Comparison of ENCODE assay signal across 32 cellular contexts in genomic region chr9:38315085-38315595, GRCh38.
A peak's percentile ranks its signal among the peaks of the same experiment; 100 is the strongest.
DNase-seq lines count a peak whose midpoint lies in the region; ATAC-seq, FAIRE-seq and TF ChIP-seq lines count a peak whose summit lies in the region.
"Had no signal": no experiment of that assay in that cellular context is flagged by ENCODE, and none has a peak within 500 bp of the region (broad histone marks: within the 10 kb centered on the region; RNA-seq: fewer than 3 reads in every experiment).

No MANE protein-coding gene starts in this region.

- no peaks in the 10 kb centered on the region for H3K9me3 Mint-ChIP-seq in endothelial cell (ENCODE audit: unreplicated experiment)
- no peaks in the 10 kb centered on the region for H3K9me3 Mint-ChIP-seq in activated CD8-positive, alpha-beta T cell treated with anti-CD3 and anti-CD28 coated beads, Interleukin-2, amount 10 ng/mL, durations not matched to agents 7 days and 5 days (ENCODE audit: insufficient read depth)
- H3K9me3 Mint-ChIP-seq: activated naive CD4-positive, alpha-beta T cell treated with anti-CD3 and anti-CD28 coated beads, Interleukin-2, amount 50 U/mL, for 72 hours; activated T-helper 2 cell treated with anti-CD3 and anti-CD28 coated beads, Interferon-gamma antibody, Interleukin-2, Interleukin-4, amounts not matched to agents 10 μg/mL and 5 μg/mL and 100 μg/mL, durations not matched to agents 14 hours and 24 hours and 36 hours; CD8-positive, alpha-beta memory T cell; memory B cell; neural progenitor cell had no signal

- CTCF ChIA-PET in activated CD8-positive, alpha-beta T cell treated with anti-CD3 and anti-CD28 coated beads, Interleukin-2, amount 10 ng/mL, durations not matched to agents 7 days and 5 days (lab: Charles Lee) = no interaction called here

- H3K27me3 Mint-ChIP-seq in endothelial cell (ENCODE audit: unreplicated experiment) = peaks cover 8% of the 10 kb centered on the region
- H3K27me3 Mint-ChIP-seq in activated CD8-positive, alpha-beta T cell treated with anti-CD3 and anti-CD28 coated beads, Interleukin-2, amount 10 ng/mL, durations not matched to agents 7 days and 5 days (ENCODE audit: low read depth) = peaks cover 8% of the 10 kb centered on the region

- POLR2A ChIA-PET in activated CD8-positive, alpha-beta T cell treated with anti-CD3 and anti-CD28 coated beads, Interleukin-2, amount 10 ng/mL, durations not matched to agents 7 days and 5 days (lab: Charles Lee) = no interaction called here

- no peak for TF ChIP-seq POLR2A in esophagus squamous epithelium (IDR thresholded peaks at IDR 0.05)

- ATAC-seq in activated CD8-positive, alpha-beta T cell treated with anti-CD3 and anti-CD28 coated beads, Interleukin-2, amount 10 ng/mL, durations not matched to agents 7 days and 5 days = no peak
- ATAC-seq: activated naive CD4-positive, alpha-beta T cell treated with anti-CD3 and anti-CD28 coated beads, Interleukin-2, amount 50 U/mL, for 72 hours; left lobe of liver; psoas muscle; upper lobe of right lung had no signal

- H3K36me3 ChIP-seq in esophagus squamous epithelium = no peaks in the 10 kb centered on the region
- H3K36me3 ChIP-seq: BE2C, esophagus muscularis mucosa, HAP-1, neural progenitor cell, suprapubic skin, upper lobe of right lung, WERI-Rb-1 had no signal

- H3K4me1 ChIP-seq in esophagus squamous epithelium = peaks cover 4 to 23% (median 6%) of the 10 kb centered on the region in 3 donors
- H3K4me1 ChIP-seq: psoas muscle had no signal

- H3K4me3 ChIP-seq in esophagus squamous epithelium = no peak overlapping the region
- H3K4me3 ChIP-seq: coronary artery, esophagus muscularis mucosa, HAP-1, neural progenitor cell, psoas muscle, suprapubic skin, upper lobe of right lung had no signal

- H3K27me3 ChIP-seq in esophagus squamous epithelium = peaks cover 0 to 14% (median 0%) of the 10 kb centered on the region in 4 donors
- H3K27me3 ChIP-seq: esophagus muscularis mucosa, neural progenitor cell, upper lobe of right lung had no signal

- peak; percentile 46 for DNase-seq in DMS153 treated with DMSO at 0.1 percent for 48 hours (lab: John Stamatoyannopoulos, UW; ENCODE audit: unreplicated experiment)
- peak; percentile 4 for DNase-seq in NCI-H1105 (lab: John Stamatoyannopoulos, UW)
- DNase-seq in NCI-H2196 treated with DMSO at 0.1 percent for 48 hours (lab: John Stamatoyannopoulos, UW; ENCODE audit: unreplicated experiment) = peak; percentile 66
- no peak for DNase-seq in endothelial cell (ENCODE audit: low spot score)
- no peak for DNase-seq in activated CD8-positive, alpha-beta T cell treated with anti-CD3 and anti-CD28 coated beads, Interleukin-2, amount 10 ng/mL, durations not matched to agents 7 days and 5 days
- DNase-seq in frontal cortex (ENCODE audit: low spot score in 2 of 2) = no peak
- no peak for DNase-seq in esophagus squamous epithelium (lab: John Stamatoyannopoulos, UW)
- no peak for DNase-seq in stimulated activated CD4-positive, alpha-beta T cell treated with anti-CD3 and anti-CD28 coated beads, Interleukin-1b, Interleukin-23, amount 100 ng/mL, for 48 hours
- DNase-seq: activated CD4-positive, alpha-beta T cell treated with anti-CD3 and anti-CD28 coated beads, Interleukin-2, amount 50 U/mL, for 1 hour; activated CD8-positive, alpha-beta memory T cell treated with anti-CD3 and anti-CD28 coated beads, Interleukin-2, amount 50 U/mL, for 48 hours; anterior cingulate cortex; BE2C; CD8-positive, alpha-beta memory T cell; foreskin melanocyte; NCI-H446; psoas muscle; Right ventricle myocardium superior; stimulated activated naive CD4-positive, alpha-beta T cell; T-helper 9 cell; upper lobe of right lung; WERI-Rb-1 had no signal

- H3K4me3 Mint-ChIP-seq in endothelial cell (ENCODE audit: unreplicated experiment) = no peak overlapping the region
- no peak overlapping the region for H3K4me3 Mint-ChIP-seq in activated CD8-positive, alpha-beta T cell treated with anti-CD3 and anti-CD28 coated beads, Interleukin-2, amount 10 ng/mL, durations not matched to agents 7 days and 5 days
- H3K4me3 Mint-ChIP-seq: CD8-positive, alpha-beta memory T cell; IgD-negative memory B cell; memory B cell; neural progenitor cell had no signal

- no peak overlapping the region for H3K27ac ChIP-seq in esophagus squamous epithelium
- H3K27ac ChIP-seq: coronary artery, esophagus muscularis mucosa, neural progenitor cell, psoas muscle, suprapubic skin, upper lobe of right lung, WERI-Rb-1 had no signal

- no peaks in the 10 kb centered on the region for H3K9me3 ChIP-seq in esophagus squamous epithelium
- H3K9me3 ChIP-seq: BE2C, esophagus muscularis mucosa, HAP-1, psoas muscle, suprapubic skin, upper lobe of right lung had no signal

- peak overlapping the region; percentile 50 for H3K27ac Mint-ChIP-seq in endothelial cell (ENCODE audit: unreplicated experiment)
- no peak overlapping the region for H3K27ac Mint-ChIP-seq in activated CD8-positive, alpha-beta T cell treated with anti-CD3 and anti-CD28 coated beads, Interleukin-2, amount 10 ng/mL, durations not matched to agents 7 days and 5 days
- H3K27ac Mint-ChIP-seq: activated naive CD4-positive, alpha-beta T cell treated with anti-CD3 and anti-CD28 coated beads, Interleukin-2, amount 50 U/mL, for 72 hours; activated T-helper 2 cell treated with anti-CD3 and anti-CD28 coated beads, Interferon-gamma antibody, Interleukin-2, Interleukin-4, amounts not matched to agents 10 μg/mL and 5 μg/mL and 100 μg/mL, durations not matched to agents 14 hours and 24 hours and 36 hours; CD8-positive, alpha-beta memory T cell; IgD-negative memory B cell; memory B cell; neural progenitor cell had no signal

- peaks cover 4% of the 10 kb centered on the region for H3K36me3 Mint-ChIP-seq in endothelial cell (ENCODE audit: low read depth, unreplicated experiment)
- no peaks in the 10 kb centered on the region for H3K36me3 Mint-ChIP-seq in activated CD8-positive, alpha-beta T cell treated with anti-CD3 and anti-CD28 coated beads, Interleukin-2, amount 10 ng/mL, durations not matched to agents 7 days and 5 days (ENCODE audit: low read depth)
- H3K36me3 Mint-ChIP-seq: activated naive CD4-positive, alpha-beta T cell treated with anti-CD3 and anti-CD28 coated beads, Interleukin-2, amount 50 U/mL, for 72 hours; CD8-positive, alpha-beta memory T cell; neural progenitor cell had no signal

- no peak for FAIRE-seq in frontal cortex (lab: Jason Lieb, UNC)
- FAIRE-seq: GM18507 had no signal

- WGBS in esophagus squamous epithelium, 2 donors = 64 to 81% methylated on average over 9 of the region's 9 CpGs

- no peak for TF ChIP-seq CTCF in endothelial cell (IDR thresholded peaks at IDR 0.05; ENCODE audit: unreplicated experiment)
- TF ChIP-seq CTCF in esophagus squamous epithelium (IDR thresholded peaks at IDR 0.05) = no peak

- intact Hi-C loops in esophagus squamous epithelium (cut with DNase I) = no loop called here

- no peaks in the 10 kb centered on the region for H3K4me1 Mint-ChIP-seq in endothelial cell (ENCODE audit: unreplicated experiment)
- no peaks in the 10 kb centered on the region for H3K4me1 Mint-ChIP-seq in activated CD8-positive, alpha-beta T cell treated with anti-CD3 and anti-CD28 coated beads, Interleukin-2, amount 10 ng/mL, durations not matched to agents 7 days and 5 days (ENCODE audit: low read depth)
- H3K4me1 Mint-ChIP-seq: CD8-positive, alpha-beta memory T cell had no signal

Comparison
In these comparisons a context has a peak if more than half of its experiments do, and no peak if none do; other contexts are left out.
1. DNase-seq: peak in DMS153 treated with DMSO at 0.1 percent for 48 hours (single experiment), NCI-H1105 (single experiment) and NCI-H2196 treated with DMSO at 0.1 percent for 48 hours (single experiment); none in endothelial cell (single experiment), activated CD8-positive, alpha-beta T cell treated with anti-CD3 and anti-CD28 coated beads, Interleukin-2, amount 10 ng/mL, durations not matched to agents 7 days and 5 days (single experiment), frontal cortex (0 of 2), esophagus squamous epithelium (single experiment) and stimulated activated CD4-positive, alpha-beta T cell treated with anti-CD3 and anti-CD28 coated beads, Interleukin-1b, Interleukin-23, amount 100 ng/mL, for 48 hours (single experiment).